8 cellular contexts compared by ENCODE assay signal in the genomic region with DNA sequence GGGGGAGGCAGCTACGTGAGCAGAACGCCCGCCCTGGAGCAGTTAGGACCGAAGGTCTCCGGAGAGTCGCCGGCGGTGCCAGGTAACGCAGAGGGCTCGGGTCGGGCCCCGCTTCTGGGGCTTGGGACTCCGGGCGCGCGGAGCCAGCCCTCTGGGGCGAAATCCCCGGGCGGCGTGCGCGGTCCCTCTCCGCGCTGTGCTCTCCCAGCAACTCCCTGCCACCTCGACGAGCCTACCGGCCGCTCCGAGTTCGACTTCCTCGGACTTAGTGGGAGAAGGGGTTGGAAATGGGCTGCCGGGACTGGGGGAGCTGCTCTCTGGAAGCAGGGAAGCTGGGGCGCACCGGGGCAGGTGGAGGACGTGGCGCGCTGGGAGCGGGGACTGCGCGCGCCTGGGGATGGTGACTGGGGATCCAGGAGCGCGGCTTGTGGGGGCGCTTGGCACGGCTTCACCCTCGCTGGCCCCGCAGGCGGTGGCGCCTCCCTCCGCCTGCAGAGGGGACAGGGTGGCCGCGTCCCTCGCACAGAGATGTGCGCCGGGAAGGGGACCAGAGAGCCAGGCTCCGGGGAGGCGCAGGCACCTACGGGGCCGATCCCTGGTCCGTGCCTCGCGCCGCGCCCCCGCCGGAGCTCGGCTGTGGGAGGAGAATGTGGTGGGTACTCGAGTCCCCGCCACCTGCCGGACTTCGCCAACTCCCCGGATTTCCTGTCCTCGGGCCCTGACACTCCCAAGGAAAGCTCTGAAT.
DNase-seq lines count a peak whose midpoint lies in the region; ATAC-seq and TF ChIP-seq lines count a peak whose summit lies in the region.

No MANE protein-coding gene starts in this region.

- H3K9me3 ChIP-seq in HEK293 (ENCODE audit: control insufficient read depth, insufficient read depth, low read depth, low read length) = no peaks in the 10 kb centered on the region

- CTCF ChIA-PET in HEK293 (lab: Yijun Ruan, JAX) = interaction anchor here (0.7 to 5.5 kb wide), 3 partner anchors 12 to 303 kb away, joined by 3 to 42 read pairs (median 4); no protein-coding TSS in a partner anchor

- peak overlapping the region; percentile 31; the same call in 1 of the 2 replicates for H3K27ac ChIP-seq in HEK293 (ENCODE audit: extremely low read depth, low read depth, low read length)

- in situ Hi-C loops in astrocyte of the spinal cord (cut with HindIII; ENCODE audit: low sequenced_read_pairs) = no loop called here

- H3K4me3 ChIP-seq in HEK293 (ENCODE audit: low read depth, low read length) (peak overlapping the region; percentile 47), astrocyte of the spinal cord (ENCODE audit: low read depth, low read length) (peak overlapping the region; percentile 43), iPS-11a (ENCODE audit: low read depth, low read length) (peak overlapping the region; percentile 55), skeletal muscle cell (ENCODE audit: low read depth, low read length) (peak overlapping the region; percentile 56)

- DNase-seq in astrocyte of the spinal cord (ENCODE audit: low read depth, low spot score) = peak; percentile 29
- no peak for DNase-seq in skeletal muscle cell (ENCODE audit: low read depth)
- no peak for DNase-seq in AG08395 (ENCODE audit: low spot score)
- no peak for DNase-seq in kidney glomerular epithelial cell (lab: John Stamatoyannopoulos, UW)

- TF ChIP-seq CTCF in HEK293 (tag by site-specific recombination; IDR thresholded peaks at IDR 0.05) (no peak), astrocyte of the spinal cord (IDR thresholded peaks at IDR 0.05; ENCODE audit: low read depth, low read length) (no peak)

- ATAC-seq in GM18511 (IDR thresholded peaks at IDR 0.05; ENCODE audit: unreplicated experiment) (no peak), HG03439 (IDR thresholded peaks at IDR 0.05; ENCODE audit: unreplicated experiment) (no peak)

- H3K4me1 ChIP-seq in HEK293 (ENCODE audit: control insufficient read depth, insufficient read depth, low read length) = peaks cover 6% of the 10 kb centered on the region

- POLR2A ChIA-PET in HEK293 (lab: Yijun Ruan, JAX) = no interaction called here

- no peaks in the 10 kb centered on the region for H3K36me3 ChIP-seq in HEK293 (ENCODE audit: control insufficient read depth in 2 of 2, insufficient read depth in 1 of 2, low read length in 2 of 2)

TF ChIP-seq in HEK293, 187 proteins besides CTCF, POLR2A, EP300 and RAD21:
- 0 out of 2 replicates have a peak, but pooled peaks have one; percentile 32 for TF ChIP-seq ZBTB17 (tag by site-specific recombination; IDR thresholded peaks at IDR 0.05)
- TF ChIP-seq ZNF530 (tag by site-specific recombination; IDR thresholded peaks at IDR 0.05; ENCODE audit: low read depth) = no peak
- peak; percentile 51; the same call in 1 of the 2 replicates for TF ChIP-seq ZNF202 (tag by site-specific recombination; IDR thresholded peaks at IDR 0.05; ENCODE audit: borderline replicate concordance)
TF ChIP-seq in HEK293: peak in this region for 2.
